ENCODE assay signal across 10 cellular contexts in genomic region chr12:31491819-31492598, GRCh38.
DNase-seq lines count a peak whose midpoint lies in the region; ATAC-seq and TF ChIP-seq lines count a peak whose summit lies in the region.
"Had no signal": no experiment of that assay in that cellular context is flagged by ENCODE, and none has a peak within 500 bp of the region (broad histone marks: within the 10 kb centered on the region; RNA-seq: fewer than 3 reads in every experiment).

No MANE protein-coding gene starts in this region.

- H3K4me1 Mint-ChIP-seq in T-helper 17 cell: no peaks in the 10 kb centered on the region

- H3K27ac ChIP-seq in VCaP (peak overlapping the region; percentile 46), thoracic aorta (peak overlapping the region; percentile 13 to 45)

- peak; percentile 3 for DNase-seq in NCI-H446 treated with DMSO at 0.1 percent for 48 hours (lab: John Stamatoyannopoulos, UW)
- DNase-seq in NCI-H446 (lab: John Stamatoyannopoulos, UW): no peak
- DNase-seq in glomerular visceral epithelial cell (ENCODE audit: extremely low spot score): peak; percentile 65
- no peak for DNase-seq in thoracic aorta (ENCODE audit: low spot score)
- DNase-seq in NOMO-1 treated with dmso at 0.1 percent for 144 hours (lab: John Stamatoyannopoulos, UW; ENCODE audit: unreplicated experiment): no peak
- DNase-seq in T-helper 17 cell: no peak
- DNase-seq: activated naive CD4-positive, alpha-beta T cell had no signal

- peaks cover 29 to 43% of the 10 kb centered on the region in 2 donors for H3K4me1 ChIP-seq in thoracic aorta (ENCODE audit: control insufficient read depth in 1 of 2, low read depth in 2 of 2)

- H3K4me3 ChIP-seq in thoracic aorta: no peak overlapping the region

- no peak overlapping the region for H3K4me3 Mint-ChIP-seq in T-helper 17 cell
- H3K4me3 Mint-ChIP-seq: B cell had no signal

- no peak for ATAC-seq in thoracic aorta (ENCODE audit: insufficient number of reproducible peaks, low FRiP score, low read depth)
- no peak for ATAC-seq in GM21447 (IDR thresholded peaks at IDR 0.05; ENCODE audit: unreplicated experiment)
- ATAC-seq in T-helper 17 cell: no peak

- no peaks in the 10 kb centered on the region for H3K36me3 ChIP-seq in thoracic aorta

- H3K27me3 Mint-ChIP-seq in T-helper 17 cell: peaks cover 13% of the 10 kb centered on the region
- H3K27me3 Mint-ChIP-seq: B cell had no signal

- H3K27ac Mint-ChIP-seq in T-helper 17 cell: no peak overlapping the region
- H3K27ac Mint-ChIP-seq: B cell had no signal

- H3K9me3 ChIP-seq in thoracic aorta (no peaks in the 10 kb centered on the region), T-helper 17 cell (ENCODE audit: control insufficient read depth, low read length, poor library complexity, severe bottlenecking) (no peaks in the 10 kb centered on the region)

- H3K27me3 ChIP-seq in thoracic aorta (replicated peaks; ENCODE audit: insufficient read depth): no peaks in the 10 kb centered on the region

- TF ChIP-seq CTCF in VCaP (conservative IDR thresholded peaks at IDR 0.05): no peak
- TF ChIP-seq CTCF in thoracic aorta (IDR thresholded peaks at IDR 0.05): no peak

- H3K36me3 Mint-ChIP-seq in T-helper 17 cell (ENCODE audit: low read depth): peaks cover 2% of the 10 kb centered on the region

Comparison
In these comparisons a context has a peak if more than half of its experiments do, and no peak if none do; other contexts are left out.
1. DNase-seq: peak in NCI-H446 treated with DMSO at 0.1 percent for 48 hours (single experiment) and glomerular visceral epithelial cell (single experiment); none in NCI-H446 (0 of 2), thoracic aorta (single experiment), NOMO-1 treated with dmso at 0.1 percent for 144 hours (single experiment) and T-helper 17 cell (0 of 3).